ENCODE assay signal across 8 cellular contexts in genomic region chr10:120942806-120943413, GRCh38.
A peak's percentile ranks its signal among the peaks of the same experiment; 100 is the strongest.
DNase-seq lines count a peak whose midpoint lies in the region; ATAC-seq and TF ChIP-seq lines count a peak whose summit lies in the region.

No MANE protein-coding gene starts in this region.

- peak; percentile 87 for TF ChIP-seq CTCF in cardiac fibroblast (IDR thresholded peaks at IDR 0.05; ENCODE audit: low read depth, low read length)

- no peak overlapping the region for H3K4me3 ChIP-seq in cardiac fibroblast (replicated peaks in 1 of 2; ENCODE audit: low read depth in 2 of 2, low read length in 2 of 2)

- peak; percentile 2 for DNase-seq in A172 (ENCODE audit: low spot score)
- DNase-seq in NCI-H2196 treated with DMSO at 0.1 percent for 48 hours (lab: John Stamatoyannopoulos, UW; ENCODE audit: unreplicated experiment): peak; percentile 11
- peak; percentile 54 for DNase-seq in activated CD4-positive, CD25-positive, alpha-beta regulatory T cell treated with anti-CD3 and anti-CD28 coated beads, Interleukin-2, amount 50 U/mL, for 16 hours (ENCODE audit: low read depth, low spot score)
- peak; percentile 81 to 84 for DNase-seq in cardiac fibroblast (ENCODE audit: low read depth in 2 of 2)
- peak; percentile 76 for DNase-seq in kidney tubule cell (ENCODE audit: low spot score)
- DNase-seq in stimulated activated CD4-positive, alpha-beta T cell treated with anti-CD3 and anti-CD28 coated beads, Interleukin-2, amount 100 ng/mL, for 4 hours (ENCODE audit: low read depth): peak; percentile 51

- ATAC-seq in GM18502 (IDR thresholded peaks at IDR 0.05; ENCODE audit: poor library complexity, unreplicated experiment) (peak; percentile 94), HG03025 (IDR thresholded peaks at IDR 0.05; ENCODE audit: low FRiP score, unreplicated experiment) (peak; percentile 92)

Comparison
In these comparisons a context has a peak if more than half of its experiments do, and no peak if none do; other contexts are left out.
1. DNase-seq: peak in every context shown above with its lines; median percentile 82 in cardiac fibroblast; 76 in kidney tubule cell; 54 in activated CD4-positive, CD25-positive, alpha-beta regulatory T cell treated with anti-CD3 and anti-CD28 coated beads, Interleukin-2, amount 50 U/mL, for 16 hours; 51 in stimulated activated CD4-positive, alpha-beta T cell treated with anti-CD3 and anti-CD28 coated beads, Interleukin-2, amount 100 ng/mL, for 4 hours; 11 in NCI-H2196 treated with DMSO at 0.1 percent for 48 hours; 2 in A172.